8 cellular contexts compared by ENCODE assay signal in the genomic region with DNA sequence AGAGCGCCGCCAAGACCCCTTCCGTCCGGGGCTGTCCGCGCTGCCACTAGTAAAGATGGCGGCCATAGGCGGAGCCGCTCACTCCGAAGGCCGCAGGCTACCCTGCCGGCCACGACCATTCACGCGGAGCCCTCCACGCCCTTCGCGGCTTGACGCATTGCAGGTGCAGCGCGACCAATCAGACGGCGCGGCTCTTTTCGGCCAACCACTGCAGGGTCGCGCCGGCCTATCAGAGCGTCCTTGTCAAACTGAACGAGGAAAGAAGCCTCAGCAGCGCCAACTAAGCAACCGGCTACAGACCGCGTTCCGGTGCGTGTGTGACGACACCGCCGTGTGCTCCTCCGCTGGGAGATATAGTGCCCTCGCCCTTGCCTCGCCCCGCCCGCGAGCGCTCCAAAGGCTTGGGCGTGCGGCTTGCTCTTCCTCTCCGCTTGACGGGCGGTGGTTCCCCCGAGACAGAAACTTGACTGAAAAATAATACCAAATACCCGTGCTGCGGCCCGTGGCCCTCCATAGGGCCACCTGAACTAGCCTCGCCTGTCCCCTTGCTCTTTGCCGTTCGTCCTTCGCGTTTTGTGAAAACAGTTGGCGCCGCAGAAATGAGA. TPM values are rescaled to one million over a fixed set of nuclear protein-coding genes. Genes with fewer than 3 reads are reported as not detected.
DNase-seq lines count a peak whose midpoint lies in the region; ATAC-seq and TF ChIP-seq lines count a peak whose summit lies in the region.

No MANE protein-coding gene starts in this region.

- H3K27ac ChIP-seq in coronary artery, result peak overlapping the region; percentile 99

- intact Hi-C loops in left colon (cut with DNase I, micrococcal nuclease), result no loop called here

- DNase-seq in Ammon's horn (ENCODE audit: low spot score) (peak; percentile 100), NCI-H460 (ENCODE audit: extremely low read depth, low read depth) (peak; percentile 99), coronary artery (ENCODE audit: low spot score) (peak; percentile 99), left colon (peak; percentile 99)
- peak; percentile 93 to 95 for DNase-seq in activated CD4-positive, alpha-beta T cell treated with anti-CD3 and anti-CD28 coated beads for 24 hours (ENCODE audit: low read depth in 2 of 2)
- DNase-seq in stimulated activated CD4-positive, alpha-beta T cell treated with anti-CD3 and anti-CD28 coated beads, Interleukin-1b, Interleukin-23, amount 100 ng/mL, for 48 hours, result peak; percentile 98

- no peak for TF ChIP-seq CTCF in coronary artery (IDR thresholded peaks at IDR 0.05)

- peak overlapping the region; percentile 78 for H3K4me3 ChIP-seq in coronary artery

- peak; percentile 95 for ATAC-seq in GM19035 (IDR thresholded peaks at IDR 0.05; ENCODE audit: unreplicated experiment)
- ATAC-seq in HG03354 (IDR thresholded peaks at IDR 0.05; ENCODE audit: poor library complexity, severe bottlenecking, unreplicated experiment), result peak; percentile 92
- ATAC-seq in left colon, result peak; percentile 81

RNA-seq across cellular contexts. Expression of a gene that starts 13.6 kb away (rescaled TPM):
- total RNA-seq in NCI-H460 (2014; rRNA removed; shearing (Covaris generic)), result 672 and 721 TPM in 2 replicates
- polyA plus RNA-seq in NCI-H460 (2014; cell fraction: nucleus; rRNA removed), result 488 and 562 TPM in 2 replicates
- total RNA-seq in left colon, result 100 to 1,000 TPM; 756 to 776 TPM

RNA-seq across cellular contexts. Expression of a gene that starts 51.5 kb away (rescaled TPM):
- total RNA-seq in NCI-H460 (2014; rRNA removed; shearing (Covaris generic)), result 7.3 and 11.4 TPM in 2 replicates
- polyA plus RNA-seq in NCI-H460 (2014; cell fraction: nucleus; rRNA removed), result 10.9 and 12.8 TPM in 2 replicates
- total RNA-seq in left colon, result 10 to 100 TPM; 19.4 to 25.1 TPM

Comparison
In these comparisons a context has a peak if more than half of its experiments do, and no peak if none do; other contexts are left out.
1. Peak in every context shown above with its lines: DNase-seq, ATAC-seq, H3K4me3 ChIP-seq and H3K27ac ChIP-seq.